ENCODE assay signal across 21 cellular contexts in genomic region chr16:89401205-89401604, GRCh38.
DNase-seq lines count a peak whose midpoint lies in the region; ATAC-seq, FAIRE-seq and TF ChIP-seq lines count a peak whose summit lies in the region.
"Had no signal": no experiment of that assay in that cellular context is flagged by ENCODE, and none has a peak within 500 bp of the region (broad histone marks: within the 10 kb centered on the region; RNA-seq: fewer than 3 reads in every experiment).

No MANE protein-coding gene starts in this region.

- peaks cover 41% of the 10 kb centered on the region for H3K4me1 Mint-ChIP-seq in activated CD4-positive, alpha-beta T cell treated with anti-CD3 and anti-CD28 coated beads, Interleukin-2, amount 10 ng/mL, durations not matched to agents 24 days and 14 days
- H3K4me1 Mint-ChIP-seq in neural crest cell: peaks cover 50% of the 10 kb centered on the region

- no peak overlapping the region for H3K4me3 Mint-ChIP-seq in activated CD4-positive, alpha-beta T cell treated with anti-CD3 and anti-CD28 coated beads, Interleukin-2, amount 10 ng/mL, durations not matched to agents 24 days and 14 days
- H3K4me3 Mint-ChIP-seq in neural crest cell: no peak overlapping the region
- H3K4me3 Mint-ChIP-seq: stimulated activated memory B cell treated with anti-CD40 and anti-IgM and Interleukin-4, amounts not matched to agents 10 μg/mL and 1 μg/mL and 100 μg/mL, for 72 hours had no signal

- no peak for TF ChIP-seq CTCF in HEK293 (tag by site-specific recombination; IDR thresholded peaks at IDR 0.05)
- TF ChIP-seq CTCF in GM12878 (IDR thresholded peaks at IDR 0.05 in 2 of 3, conservative IDR thresholded peaks at IDR 0.05 in 1 of 3; ENCODE audit: control insufficient read depth in 2 of 3, extremely low read depth in 1 of 3, insufficient read depth in 1 of 3, low read depth in 3 of 3, low read length in 3 of 3): no peak
- TF ChIP-seq CTCF in neural crest cell (conservative IDR thresholded peaks at IDR 0.05): no peak

- H3K36me3 Mint-ChIP-seq in activated CD4-positive, alpha-beta T cell treated with anti-CD3 and anti-CD28 coated beads, Interleukin-2, amount 10 ng/mL, durations not matched to agents 24 days and 14 days (ENCODE audit: low read depth): peaks cover 12% of the 10 kb centered on the region
- H3K36me3 Mint-ChIP-seq in neural crest cell (ENCODE audit: low read depth): no peaks in the 10 kb centered on the region

- RAD21 ChIA-PET in GM12878 (lab: Charles Lee; ENCODE audit: unreplicated experiment): no interaction called here

- peak overlapping the region; percentile 46 for H3K27ac Mint-ChIP-seq in activated CD4-positive, alpha-beta T cell treated with anti-CD3 and anti-CD28 coated beads, Interleukin-2, amount 10 ng/mL, durations not matched to agents 24 days and 14 days
- peak overlapping the region; percentile 78 for H3K27ac Mint-ChIP-seq in neural crest cell (ENCODE audit: unreplicated experiment)
- H3K27ac Mint-ChIP-seq: stimulated activated memory B cell treated with anti-CD40 and anti-IgM and Interleukin-4, amounts not matched to agents 10 μg/mL and 1 μg/mL and 100 μg/mL, for 72 hours had no signal

- H3K4me1 ChIP-seq in HEK293 (ENCODE audit: control insufficient read depth, insufficient read depth, low read length) (no peaks in the 10 kb centered on the region; the same call in 1 of the 2 replicates), GM12878 (ENCODE audit: control insufficient read depth, insufficient read depth, low read length) (peaks cover 2% of the 10 kb centered on the region; the same call in 1 of the 2 replicates)

- H4K20me1 ChIP-seq in GM12878 (ENCODE audit: control insufficient read depth, insufficient read depth): peaks cover 30% of the 10 kb centered on the region

- no peaks in the 10 kb centered on the region for H3K27me3 ChIP-seq in GM12878 (replicated peaks in 1 of 2; ENCODE audit: control insufficient read depth in 2 of 2, insufficient read depth in 2 of 2, low read length in 1 of 2)
- H3K27me3 ChIP-seq: neutrophil, tibial artery had no signal

- TF ChIP-seq POLR2A in GM12878 (IDR thresholded peaks at IDR 0.05; ENCODE audit: low read depth, low read length): no peak

- no peak for DNase-seq in activated CD4-positive, alpha-beta T cell treated with anti-CD3 and anti-CD28 coated beads, Interleukin-2, amount 10 ng/mL, durations not matched to agents 24 days and 14 days
- no peak for DNase-seq in activated CD4-positive, alpha-beta T cell treated with anti-CD3 and anti-CD28 coated beads, Interleukin-2, amount 50 U/mL, for 4 hours
- no peak for DNase-seq in GM12878 (ENCODE audit: low read depth, low spot score)
- DNase-seq in neural crest cell (ENCODE audit: low read depth, low spot score): no peak
- DNase-seq in NCI-H187 treated with DMSO at 0.1 percent for 48 hours (lab: John Stamatoyannopoulos, UW): no peak
- no peak for DNase-seq in kidney tubule cell (ENCODE audit: low spot score)
- DNase-seq: DMS79, hypothalamus, kidney glomerular epithelial cell, mesenchymal stem cell, NCI-H1436, NCI-H2171 treated with DMSO at 0.1 percent for 48 hours, NCI-H748 treated with DMSO at 0.1 percent for 48 hours, PC-3, tibial artery had no signal

- no peak for FAIRE-seq in GM12878 (lab: Jason Lieb, UNC)
- FAIRE-seq: A549 had no signal

- H3K27me3 Mint-ChIP-seq in activated CD4-positive, alpha-beta T cell treated with anti-CD3 and anti-CD28 coated beads, Interleukin-2, amount 10 ng/mL, durations not matched to agents 24 days and 14 days: no peaks in the 10 kb centered on the region
- no peaks in the 10 kb centered on the region for H3K27me3 Mint-ChIP-seq in neural crest cell (ENCODE audit: low read depth)
- H3K27me3 Mint-ChIP-seq: stimulated activated memory B cell treated with anti-CD40 and anti-IgM and Interleukin-4, amounts not matched to agents 10 μg/mL and 1 μg/mL and 100 μg/mL, for 72 hours had no signal

- H3K4me3 ChIP-seq in HEK293 (ENCODE audit: low read depth, low read length): no peak overlapping the region
- H3K4me3 ChIP-seq in GM12878: no peak overlapping the region
- H3K4me3 ChIP-seq: A549, tibial artery had no signal

- H3K79me2 ChIP-seq in GM12878 (ENCODE audit: control insufficient read depth, insufficient read depth, low read length): peaks cover 82% of the 10 kb centered on the region

- no peak overlapping the region for H2AFZ ChIP-seq in GM12878 (ENCODE audit: control insufficient read depth, low read depth, low read length)

- intact Hi-C loops in activated CD4-positive, alpha-beta T cell treated with anti-CD3 and anti-CD28 coated beads, Interleukin-2, amount 10 ng/mL, durations not matched to agents 24 days and 14 days (cut with micrococcal nuclease): no loop called here
- intact Hi-C loops in GM12878 (cut with micrococcal nuclease; ENCODE audit: unreplicated experiment): no loop called here

- CTCF ChIA-PET in HEK293 (lab: Yijun Ruan, JAX) (no interaction called here), GM12878 (lab: Yijun Ruan, JAX) (interaction anchor here (0.6 kb wide), 1 partner anchor 273 kb away, joined by 3 read pairs; no protein-coding TSS in a partner anchor)

- TF ChIP-seq EP300 in GM12878 (IDR thresholded peaks at IDR 0.05; ENCODE audit: borderline replicate concordance in 1 of 2, control insufficient read depth in 1 of 2, low read depth in 2 of 2, low read length in 2 of 2): no peak

- no peak overlapping the region for H3K4me2 ChIP-seq in GM12878 (ENCODE audit: control insufficient read depth, insufficient read depth)
- H3K4me2 ChIP-seq: A549 had no signal

- ATAC-seq in GM12878: no peak
- ATAC-seq in activated CD4-positive, CD25-positive, alpha-beta regulatory T cell treated with anti-CD3 and anti-CD28 coated beads, Interleukin-2, amount 50 U/mL, for 24 hours: no peak
- ATAC-seq: A549; PC-3; stimulated activated memory B cell treated with anti-CD40 and anti-IgM and Interleukin-4, amounts not matched to agents 10 μg/mL and 1 μg/mL and 100 μg/mL, for 72 hours had no signal

- no peak overlapping the region for H3K9ac ChIP-seq in GM12878 (ENCODE audit: control insufficient read depth, insufficient read depth, low read length)

- 84% methylated on average over 12 of the region's 12 CpGs for WGBS in GM12878 (ENCODE audit: insufficient coverage, insufficient replicate concordance, low lambda C conversion rate, missing lambda C conversion rate)

- SMC1A ChIA-PET in GM12878 (lab: Charles Lee; ENCODE audit: uncharacterized antibody, unreplicated experiment): no interaction called here

- POLR2A ChIA-PET in HEK293 (lab: Yijun Ruan, JAX) (no interaction called here), GM12878 (lab: Charles Lee) (no interaction called here)

- H3K9me3 Mint-ChIP-seq in activated CD4-positive, alpha-beta T cell treated with anti-CD3 and anti-CD28 coated beads, Interleukin-2, amount 10 ng/mL, durations not matched to agents 24 days and 14 days: no peaks in the 10 kb centered on the region
- no peaks in the 10 kb centered on the region for H3K9me3 Mint-ChIP-seq in neural crest cell
- H3K9me3 Mint-ChIP-seq: stimulated activated memory B cell treated with anti-CD40 and anti-IgM and Interleukin-4, amounts not matched to agents 10 μg/mL and 1 μg/mL and 100 μg/mL, for 72 hours had no signal

- TSS peak; percentile 47 for BruUV-seq in GM12878 (replicated peaks; lab: Mats Ljungman, UMichigan)

- H3K36me3 ChIP-seq in HEK293 (ENCODE audit: control insufficient read depth in 2 of 2, insufficient read depth in 1 of 2, low read length in 2 of 2): peaks cover 0 to 10% of the 10 kb centered on the region in 2 experiments; a peak in 1 of 3 replicates
- peaks cover 7 to 13% of the 10 kb centered on the region in 2 experiments; a peak in 3 of 4 replicates for H3K36me3 ChIP-seq in GM12878 (ENCODE audit: control insufficient read depth in 2 of 2, insufficient read depth in 2 of 2, low read length in 1 of 2)
- H3K36me3 ChIP-seq: neutrophil, tibial artery had no signal

- H3K27ac ChIP-seq in HEK293 (ENCODE audit: extremely low read depth, low read depth, low read length): no peak overlapping the region
- no peak overlapping the region for H3K27ac ChIP-seq in GM12878 (ENCODE audit: control insufficient read depth, insufficient read depth)
- H3K27ac ChIP-seq: A549, C4-2B, neutrophil, tibial artery had no signal

- in situ Hi-C loops in GM12878 (cut with MboI): no loop called here

- no peak for TF ChIP-seq RAD21 in GM12878 (IDR thresholded peaks at IDR 0.05; ENCODE audit: insufficient read depth, low read depth, low read length)

- H3K9me3 ChIP-seq in HEK293 (ENCODE audit: control insufficient read depth, insufficient read depth, low read depth, low read length) (no peaks in the 10 kb centered on the region), GM12878 (replicated peaks; ENCODE audit: control insufficient read depth, insufficient read depth, low read length) (no peaks in the 10 kb centered on the region)
- H3K9me3 ChIP-seq: A549, neutrophil, tibial artery had no signal

TF ChIP-seq in HEK293, 187 proteins besides CTCF, POLR2A, EP300 and RAD21 (continues in another document):
- TF ChIP-seq ZNF423 (tag by site-specific recombination; IDR thresholded peaks at IDR 0.05): no peak
- no peak for TF ChIP-seq AEBP2 (tag by site-specific recombination; IDR thresholded peaks at IDR 0.05; ENCODE audit: borderline replicate concordance)
- TF ChIP-seq ZNF223 (tag by site-specific recombination; IDR thresholded peaks at IDR 0.05): no peak

TF ChIP-seq in GM12878, 131 proteins besides CTCF, POLR2A, EP300 and RAD21 (continues in another document):
- TF ChIP-seq MYC (IDR thresholded peaks at IDR 0.05; ENCODE audit: insufficient read depth, insufficient read length, insufficient replicate concordance, low read length, severe bottlenecking) (no peak), MAX (IDR thresholded peaks at IDR 0.05; ENCODE audit: low read depth, low read length) (no peak), ASH2L (IDR thresholded peaks at IDR 0.05; ENCODE audit: borderline replicate concordance, low read depth) (no peak)
